ENCODE assay signal across 28 cellular contexts in the genomic region with DNA sequence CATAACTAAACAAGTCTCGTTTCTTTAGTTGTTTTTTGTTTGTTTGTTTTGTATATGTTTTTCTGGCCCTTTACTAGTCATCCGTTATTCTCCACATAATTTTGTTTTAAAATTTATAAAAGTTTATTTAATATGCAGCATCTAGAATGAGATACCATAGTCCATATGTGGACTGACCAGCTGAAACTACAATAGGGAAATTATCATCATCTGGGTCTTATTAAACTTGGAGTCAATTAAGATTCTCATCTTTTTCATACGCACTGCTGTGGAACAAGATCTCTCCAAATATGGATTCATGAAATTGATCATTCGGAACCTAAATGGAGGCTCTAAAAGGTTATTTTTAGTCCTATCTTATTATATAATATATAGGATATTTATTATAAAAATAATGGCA.
"Had no signal": no experiment of that assay in that cellular context is flagged by ENCODE, and none has a peak within 500 bp of the region (broad histone marks: within the 10 kb centered on the region; RNA-seq: fewer than 3 reads in every experiment).

No MANE protein-coding gene starts in this region.

- H3K27me3 ChIP-seq: stomach, suprapubic skin, testis, thyroid gland, tibial artery, tibial nerve, upper lobe of left lung, upper lobe of right lung, uterus, vagina had no signal

- H3K9me3 Mint-ChIP-seq: stimulated activated effector memory CD8-positive, alpha-beta T cell treated with anti-CD3 and anti-CD28 coated beads, Interleukin-12 subunit alpha, Interleukin-12 subunit beta, amount 100 ng/mL, for 72 hours; stimulated activated memory B cell treated with anti-CD40 and anti-IgM and Interleukin-4, amounts not matched to agents 10 μg/mL and 1 μg/mL and 100 μg/mL, for 72 hours; stimulated activated naive CD8-positive, alpha-beta T cell treated with anti-CD3 and anti-CD28 coated beads, Interleukin-15, amount 100 ng/mL, for 72 hours; stimulated activated naive CD8-positive, alpha-beta T cell treated with anti-CD3 and anti-CD28 coated beads, Interleukin-15, Interleukin-2, amounts not matched to agents 100 ng/mL and 50 ng/mL, for 24 hours; type B pancreatic cell had no signal

- ATAC-seq: stimulated activated effector memory CD8-positive, alpha-beta T cell treated with anti-CD3 and anti-CD28 coated beads, Interleukin-12 subunit alpha, Interleukin-12 subunit beta, amount 100 ng/mL, for 72 hours; stimulated activated memory B cell treated with anti-CD40 and anti-IgM and Interleukin-4, amounts not matched to agents 10 μg/mL and 1 μg/mL and 100 μg/mL, for 72 hours; stimulated activated naive B cell treated with anti-CD40 and anti-IgM and Interleukin-4, amounts not matched to agents 10 μg/mL and 1 μg/mL and 100 μg/mL, for 72 hours; stimulated activated naive CD8-positive, alpha-beta T cell treated with anti-CD3 and anti-CD28 coated beads, Interleukin-15, amount 100 ng/mL, for 72 hours; stimulated activated naive CD8-positive, alpha-beta T cell treated with anti-CD3 and anti-CD28 coated beads, Interleukin-15, Interleukin-2, amounts not matched to agents 100 U/mL and 50 U/mL, for 24 hours; upper lobe of right lung had no signal

- H3K36me3 ChIP-seq: stomach, suprapubic skin, thoracic aorta, thyroid gland, tibial artery, tibial nerve, transverse colon, upper lobe of left lung, upper lobe of right lung, uterus, vagina had no signal

- H3K4me3 Mint-ChIP-seq: stimulated activated effector memory CD8-positive, alpha-beta T cell treated with anti-CD3 and anti-CD28 coated beads, Interleukin-12 subunit alpha, Interleukin-12 subunit beta, amount 100 ng/mL, for 72 hours; stimulated activated memory B cell treated with anti-CD40 and anti-IgM and Interleukin-4, amounts not matched to agents 10 μg/mL and 1 μg/mL and 100 μg/mL, for 72 hours; stimulated activated naive B cell treated with anti-CD40 and anti-IgM and Interleukin-4, amounts not matched to agents 10 μg/mL and 1 μg/mL and 100 μg/mL, for 72 hours; stimulated activated naive CD8-positive, alpha-beta T cell treated with anti-CD3 and anti-CD28 coated beads, Interleukin-15, amount 100 ng/mL, for 72 hours; stimulated activated naive CD8-positive, alpha-beta T cell treated with anti-CD3 and anti-CD28 coated beads, Interleukin-15, Interleukin-2, amounts not matched to agents 100 ng/mL and 50 ng/mL, for 24 hours; type B pancreatic cell had no signal

- DNase-seq: stimulated activated CD4-positive, alpha-beta T cell treated with anti-CD3 and anti-CD28 coated beads, Interleukin-2, amount 100 ng/mL, for 48 hours; stimulated activated CD4-positive, alpha-beta T cell treated with anti-CD3 and anti-CD28 coated beads, Interleukin-4, amount 100 ng/mL, for 1 hour; stimulated activated CD4-positive, alpha-beta T cell treated with anti-CD3 and anti-CD28 coated beads, Interleukin-4, amount 100 ng/mL, for 24 hours; stimulated activated CD4-positive, alpha-beta T cell treated with anti-CD3 and anti-CD28 coated beads, Interleukin-4, amount 100 ng/mL, for 4 hours; stimulated activated CD8-positive, alpha-beta memory T cell treated with anti-CD3 and anti-CD28 coated beads, Interleukin-4, amount 100 ng/mL, for 48 hours; stimulated activated naive B cell treated with anti-CD40 and anti-IgM and Interleukin-4, amounts not matched to agents 10 μg/mL and 1 μg/mL and 100 μg/mL, for 72 hours; stimulated activated naive CD4-positive, alpha-beta T cell; stimulated activated naive CD4-positive, alpha-beta T cell treated with Interleukin-2 at 50 U/mL for 16 hours; stimulated activated naive CD8-positive, alpha-beta T cell treated with anti-CD3 and anti-CD28 coated beads, Interleukin-15, amount 100 ng/mL, for 72 hours; stimulated activated naive CD8-positive, alpha-beta T cell treated with anti-CD3 and anti-CD28 coated beads, Interleukin-15, Interleukin-2, amounts not matched to agents 100 U/mL and 50 U/mL, for 24 hours; stomach; testis; thyroid gland; tibial artery; transverse colon; trophoblast cell; upper lobe of left lung; upper lobe of right lung; uterus had no signal

- H3K4me1 Mint-ChIP-seq: stimulated activated memory B cell treated with anti-CD40 and anti-IgM and Interleukin-4, amounts not matched to agents 10 μg/mL and 1 μg/mL and 100 μg/mL, for 72 hours had no signal

- H3K27ac Mint-ChIP-seq: stimulated activated effector memory CD8-positive, alpha-beta T cell treated with anti-CD3 and anti-CD28 coated beads, Interleukin-12 subunit alpha, Interleukin-12 subunit beta, amount 100 ng/mL, for 72 hours; stimulated activated memory B cell treated with anti-CD40 and anti-IgM and Interleukin-4, amounts not matched to agents 10 μg/mL and 1 μg/mL and 100 μg/mL, for 72 hours; stimulated activated naive B cell treated with anti-CD40 and anti-IgM and Interleukin-4, amounts not matched to agents 10 μg/mL and 1 μg/mL and 100 μg/mL, for 72 hours; stimulated activated naive CD8-positive, alpha-beta T cell treated with anti-CD3 and anti-CD28 coated beads, Interleukin-15, amount 100 ng/mL, for 72 hours; stimulated activated naive CD8-positive, alpha-beta T cell treated with anti-CD3 and anti-CD28 coated beads, Interleukin-15, Interleukin-2, amounts not matched to agents 100 ng/mL and 50 ng/mL, for 24 hours; type B pancreatic cell had no signal

- H3K36me3 Mint-ChIP-seq: stimulated activated memory B cell treated with anti-CD40 and anti-IgM and Interleukin-4, amounts not matched to agents 10 μg/mL and 1 μg/mL and 100 μg/mL, for 72 hours; stimulated activated naive B cell treated with anti-CD40 and anti-IgM and Interleukin-4, amounts not matched to agents 10 μg/mL and 1 μg/mL and 100 μg/mL, for 72 hours; type B pancreatic cell had no signal

- FAIRE-seq: urothelium cell line had no signal

- H3K4me1 ChIP-seq: stomach, suprapubic skin, thyroid gland, transverse colon, upper lobe of left lung, upper lobe of right lung, uterus, vagina had no signal

- H3K27ac ChIP-seq: stomach, suprapubic skin, testis, thoracic aorta, thyroid gland, tibial artery, tibial nerve, transverse colon, upper lobe of left lung, upper lobe of right lung, uterus, vagina had no signal

- H3K9me3 ChIP-seq: stomach, suprapubic skin, testis, thoracic aorta, thyroid gland, tibial artery, tibial nerve, transverse colon, upper lobe of left lung, upper lobe of right lung, uterus, vagina had no signal

- H3K4me3 ChIP-seq: stomach, suprapubic skin, testis, thoracic aorta, thyroid gland, tibial artery, tibial nerve, transverse colon, upper lobe of left lung, upper lobe of right lung, uterus, vagina had no signal

- H3K27me3 Mint-ChIP-seq: type B pancreatic cell had no signal
